Comparison of ENCODE assay signal across 21 cellular contexts in the genomic region with DNA sequence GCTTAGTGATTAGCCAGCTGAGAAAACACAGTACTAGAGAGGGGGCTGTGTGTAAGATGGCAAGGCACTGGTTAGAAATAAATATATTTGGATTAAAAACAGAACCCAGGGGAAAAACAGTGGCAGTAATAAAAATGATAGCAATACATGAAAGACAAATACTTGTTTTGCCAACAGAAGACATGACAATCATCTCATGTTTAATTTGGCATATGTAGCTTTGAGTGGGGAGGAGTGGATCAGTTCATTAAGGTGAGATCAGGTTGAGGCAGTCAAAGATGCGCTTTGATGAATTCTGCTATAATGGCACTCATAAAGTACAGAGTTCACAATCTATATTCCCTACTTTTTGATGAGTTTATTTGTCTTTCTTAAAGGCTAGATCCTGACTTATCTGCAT.
"Had no signal": no experiment of that assay in that cellular context is flagged by ENCODE, and none has a peak within 500 bp of the region (broad histone marks: within the 10 kb centered on the region; RNA-seq: fewer than 3 reads in every experiment).

No MANE protein-coding gene starts in this region.

- H3K27ac ChIP-seq: SJSA1, SK-N-MC had no signal

- FAIRE-seq: RCC 7860 had no signal

- DNase-seq: KBM-7; MG63; NCI-H1092; NCI-H1105 treated with DMSO at 0.1 percent for 48 hours; NCI-H1417 treated with DMSO at 0.1 percent for 48 hours; NCI-H146; NCI-H1694 treated with DMSO at 0.1 percent for 48 hours; NCI-H1930; NCI-H2081; NCI-H2107; NCI-H2227 treated with DMSO at 0.1 percent for 48 hours; NCI-H524; NCI-H526 treated with DMSO at 0.1 percent for 48 hours; NCI-H748 treated with DMSO at 0.1 percent for 48 hours; NK-92 treated with Interleukin-12 subunit alpha and Interleukin-12 subunit beta, amount 100 ng/mL, for 24 hours; Right ventricle myocardium superior; RPMI8226; SIG-M5 had no signal
